6 cellular contexts compared by ENCODE assay signal in genomic region chrX:1261771-1262170, GRCh38. TPM values are rescaled to one million over a fixed set of nuclear protein-coding genes. Genes with fewer than 3 reads are reported as not detected.
"Had no signal": no experiment of that assay in that cellular context is flagged by ENCODE, and none has a peak within 500 bp of the region (broad histone marks: within the 10 kb centered on the region; RNA-seq: fewer than 3 reads in every experiment).

No MANE protein-coding gene starts in this region.

RNA-seq across cellular contexts. Expression of gene CSF2RA, which starts 6.8 kb away (rescaled TPM):
- total RNA-seq: GM23248, HT-29, IMR-90, K562 had no signal
- polyA plus RNA-seq: GM23248, IMR-90, K562 had no signal

RNA-seq across cellular contexts. Expression of gene CRLF2, which starts 49.3 kb away (rescaled TPM):
- total RNA-seq: GM23248, H1, H9, HT-29, IMR-90, K562 had no signal
- polyA plus RNA-seq: GM23248, IMR-90, K562 had no signal
